3 cellular contexts compared by ENCODE assay signal in genomic region chr10:133367461-133367860, GRCh38. TPM values are rescaled to one million over a fixed set of nuclear protein-coding genes. Genes with fewer than 3 reads are reported as not detected.
"Had no signal": no experiment of that assay in that cellular context is flagged by ENCODE, and none has a peak within 500 bp of the region (broad histone marks: within the 10 kb centered on the region; RNA-seq: fewer than 3 reads in every experiment).

No MANE protein-coding gene starts in this region.

RNA-seq across cellular contexts. Expression of gene PRAP1, which starts 20.3 kb away (rescaled TPM):
- total RNA-seq: HT1080, IMR-90, K562 had no signal
